Comparison of ENCODE assay signal across 8 cellular contexts in the genomic region with DNA sequence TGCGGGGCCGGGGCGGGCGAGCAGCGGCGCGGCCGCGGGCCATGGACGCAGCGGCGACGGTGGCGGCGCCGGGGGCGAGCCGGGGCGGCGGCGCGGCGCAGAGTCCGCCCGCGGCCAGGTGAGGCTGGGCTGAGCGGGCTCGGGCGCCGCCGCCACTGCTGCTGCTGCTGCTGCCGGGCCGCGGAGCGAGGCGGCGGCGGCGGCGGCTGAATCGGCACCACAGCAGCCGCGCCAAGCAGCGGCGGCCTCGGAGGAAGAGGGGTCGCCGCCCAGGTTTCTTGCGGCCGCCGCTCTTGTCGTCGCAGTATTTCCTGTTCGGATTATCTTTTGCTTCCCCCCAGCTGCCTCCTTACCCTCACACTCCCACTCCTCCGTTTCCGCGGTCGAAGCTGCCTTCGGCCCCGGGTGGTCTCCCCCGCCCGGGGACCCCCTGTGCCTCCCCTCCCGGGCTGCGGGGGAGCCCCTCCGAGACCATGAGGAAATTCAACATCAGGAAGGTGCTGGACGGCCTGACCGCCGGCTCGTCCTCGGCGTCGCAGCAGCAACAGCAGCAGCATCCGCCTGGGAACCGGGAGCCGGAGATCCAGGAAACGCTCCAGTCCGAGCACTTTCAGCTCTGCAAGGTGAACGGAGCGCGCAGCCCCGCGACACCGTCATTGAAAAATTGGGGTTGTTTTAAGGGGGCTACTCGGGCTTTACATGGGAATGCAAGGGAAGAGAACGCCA. TPM values are rescaled to one million over a fixed set of nuclear protein-coding genes. Genes with fewer than 3 reads are reported as not detected.
DNase-seq lines count a peak whose midpoint lies in the region; ATAC-seq and TF ChIP-seq lines count a peak whose summit lies in the region.

A gene (plus strand): TSS at position 358 of the 726 bp plus-strand sequence. CDS start 116 bp downstream, at position 474.

- TF ChIP-seq CTCF in HL-60 (IDR thresholded peaks at IDR 0.05; ENCODE audit: insufficient read depth, low read length) (no peak), GM13977 (IDR thresholded peaks at IDR 0.05; ENCODE audit: extremely low read depth, insufficient read depth, missing control alignments) (no peak)

- intact Hi-C loops in T-helper 1 cell treated with Interleukin-12 subunit alpha and Interleukin-12 subunit beta and Interleukin-4 antibody, amounts not matched to agents 30 ng/mL and 1 ng/mL, for 36 hours (cut with micrococcal nuclease) = loop anchor here (2.0 to 10.0 kb wide), 3 partner anchors 998 to 1469 kb away; a partner anchor contains a TSS
- intact Hi-C loops in right cardiac atrium (cut with DNase I) = loop anchor here in 2 of 4 donors (10.0 kb wide), 2 partner anchors 71 to 349 kb away; no protein-coding TSS in a partner anchor

- under 1% methylated on average over 85 of the region's 85 CpGs for WGBS in right cardiac atrium

- H3K4me1 ChIP-seq in right cardiac atrium (ENCODE audit: control insufficient read depth, insufficient read depth, low read length) = peaks cover 2% of the 10 kb centered on the region

- in situ Hi-C loops in GM13977 (cut with MboI; ENCODE audit: low pct_unique_long_range_greater_than_20kb, low sequenced_read_pairs, unreplicated experiment) = no loop called here

- H3K4me3 ChIP-seq in HL-60 (replicated peaks; ENCODE audit: insufficient read depth, low read length) (peak within 1 kb of the TSS; percentile 92), right cardiac atrium (ENCODE audit: low read length) (peak within 1 kb of the TSS; percentile 92)

- no peaks in the 10 kb centered on the region for H3K9me3 ChIP-seq in right cardiac atrium (ENCODE audit: control insufficient read depth, low read length)

- H3K27ac ChIP-seq in HL-60 (replicated peaks) (peak within 1 kb of the TSS; percentile 90), right cardiac atrium (ENCODE audit: low read length) (peak within 1 kb of the TSS; percentile 97)

- DNase-seq in D341Med (ENCODE audit: low spot score) (peak; percentile 73), HL-60 (ENCODE audit: low read depth in 1 of 2, low spot score in 1 of 2) (peak in 1 of 2 experiments; percentile 44), anterior cingulate cortex (lab: John Stamatoyannopoulos, UW) (peak in 41 of 58 donors; percentile 3 to 67 (median 30)), right cardiac atrium (peak; percentile 45 to 81 (median 76)), pulmonary artery endothelial cell (ENCODE audit: low read depth, low spot score) (no peak), GM13977 (ENCODE audit: low spot score) (no peak)

- no peaks in the 10 kb centered on the region for H3K27me3 ChIP-seq in HL-60 (ENCODE audit: insufficient read depth, poor library complexity, severe bottlenecking)
- no peaks in the 10 kb centered on the region for H3K27me3 ChIP-seq in right cardiac atrium (ENCODE audit: control insufficient read depth, insufficient read depth)

- peak; percentile 4 for ATAC-seq in GM19468 (IDR thresholded peaks at IDR 0.05; ENCODE audit: extremely low read depth, unreplicated experiment)
- ATAC-seq in right cardiac atrium = peak in 1 of 2 donors; percentile 30

RNA-seq across cellular contexts. Expression of the gene that starts here (rescaled TPM):
- total RNA-seq in T-helper 1 cell treated with Interleukin-12 subunit alpha and Interleukin-12 subunit beta and Interleukin-4 antibody, amounts not matched to agents 30 ng/mL and 1 ng/mL, for 36 hours = 22.5 and 23.9 TPM in 2 replicates
- 10 to 100 TPM; 10.6 to 13.0 (median 12.2) TPM for total RNA-seq in right cardiac atrium
- polyA plus RNA-seq in right cardiac atrium = 6.4 TPM
- total RNA-seq in pulmonary artery endothelial cell = 19.1 and 32.6 TPM in 2 replicates

Comparison
In these comparisons a context has a peak if more than half of its experiments do, and no peak if none do; other contexts are left out.
1. DNase-seq: peak in D341Med (single experiment), anterior cingulate cortex (41 of 58) and right cardiac atrium (3 of 3); none in pulmonary artery endothelial cell (single experiment) and GM13977 (single experiment).